9 cellular contexts compared by ENCODE assay signal in the genomic region with DNA sequence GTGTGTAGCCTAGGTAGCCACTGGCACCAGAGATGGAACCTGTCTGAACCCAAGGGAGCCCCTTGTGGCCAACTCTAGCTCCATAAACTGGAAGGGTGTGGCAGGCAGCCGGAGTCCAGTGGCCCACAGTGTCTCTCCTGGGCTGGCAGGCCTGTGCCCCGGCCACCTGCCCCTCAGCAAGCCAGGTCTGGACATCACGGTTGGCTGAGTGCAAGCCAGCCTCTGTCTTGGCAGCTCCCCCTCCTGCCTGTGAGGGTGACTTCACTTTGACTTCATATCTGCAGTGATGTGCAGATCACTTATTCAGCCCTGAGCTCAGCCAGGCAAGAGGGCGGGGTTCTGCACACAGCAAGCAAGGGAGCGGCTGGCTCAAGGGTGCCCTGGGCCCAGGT. TPM values are rescaled to one million over a fixed set of nuclear protein-coding genes. Genes with fewer than 3 reads are reported as not detected.
DNase-seq lines count a peak whose midpoint lies in the region; ATAC-seq and TF ChIP-seq lines count a peak whose summit lies in the region.
"Had no signal": no experiment of that assay in that cellular context is flagged by ENCODE, and none has a peak within 500 bp of the region (broad histone marks: within the 10 kb centered on the region; RNA-seq: fewer than 3 reads in every experiment).

No MANE protein-coding gene starts in this region.

- H4K20me1 ChIP-seq in OCI-LY7 (ENCODE audit: insufficient read depth, low read length): no peaks in the 10 kb centered on the region

- H3K27me3 ChIP-seq in BE2C (no peaks in the 10 kb centered on the region), foreskin keratinocyte (peaks cover 34% of the 10 kb centered on the region)

- H3K36me3 ChIP-seq in BE2C: peaks cover 31% of the 10 kb centered on the region
- H3K36me3 ChIP-seq in OCI-LY7 (ENCODE audit: insufficient read depth, low read length): no peaks in the 10 kb centered on the region

- DNase-seq in BE2C (peak; percentile 79), OCI-LY7 (ENCODE audit: low spot score) (no peak), foreskin keratinocyte (peak in 1 of 2 donors; percentile 20), occipital lobe (lab: John Stamatoyannopoulos, UW) (no peak), NCI-H1092 treated with DMSO at 0.1 percent for 48 hours (lab: John Stamatoyannopoulos, UW) (no peak)
- DNase-seq: activated CD8-positive, alpha-beta memory T cell treated with anti-CD3 and anti-CD28 coated beads, Interleukin-2, amount 10 ng/mL, durations not matched to agents 7 days and 5 days had no signal

- no peak overlapping the region for H3K27ac ChIP-seq in OCI-LY7 (ENCODE audit: low read depth, low read length, poor library complexity, severe bottlenecking)
- no peak overlapping the region for H3K27ac ChIP-seq in foreskin keratinocyte

- H3K4me1 ChIP-seq in BE2C: peaks cover 33% of the 10 kb centered on the region
- no peaks in the 10 kb centered on the region for H3K4me1 ChIP-seq in OCI-LY7 (ENCODE audit: insufficient read depth, low read length, poor library complexity, severe bottlenecking)
- no peaks in the 10 kb centered on the region for H3K4me1 ChIP-seq in foreskin keratinocyte

- POLR2A ChIA-PET in OCI-LY7 (lab: Charles Lee): no interaction called here

- H3K9me3 ChIP-seq in BE2C: no peaks in the 10 kb centered on the region
- no peaks in the 10 kb centered on the region for H3K9me3 ChIP-seq in OCI-LY7 (ENCODE audit: low read length)

- intact Hi-C loops in OCI-LY7 (cut with micrococcal nuclease; ENCODE audit: unreplicated experiment): no loop called here

- TF ChIP-seq CTCF in BE2C (IDR thresholded peaks at IDR 0.05; ENCODE audit: low read depth, low read length) (peak; percentile 64), GM12874 (IDR thresholded peaks at IDR 0.05; ENCODE audit: insufficient read depth, low read depth, low read length) (peak; percentile 21; the same call in 1 of the 2 replicates), OCI-LY7 (conservative IDR thresholded peaks at IDR 0.05; ENCODE audit: low read length) (peak; percentile 39; the same call in 1 of the 2 replicates), foreskin keratinocyte (conservative IDR thresholded peaks at IDR 0.05) (peak; percentile 49)

- H2AFZ ChIP-seq in OCI-LY7 (ENCODE audit: low read length): no peak overlapping the region

- no peaks in the 10 kb centered on the region for H3K79me2 ChIP-seq in OCI-LY7 (ENCODE audit: insufficient read depth, low read depth, low read length)

- CTCF ChIA-PET in OCI-LY7 (lab: Charles Lee; ENCODE audit: unreplicated experiment): interaction anchor here (0.5 to 0.6 kb wide), 2 partner anchors 63 to 287 kb away, joined by 3 read pairs; partner anchors contain the start of gene CSGALNACT2

- ATAC-seq in foreskin keratinocyte (peak; percentile 34), GM18502 (IDR thresholded peaks at IDR 0.05; ENCODE audit: poor library complexity, unreplicated experiment) (no peak), HG02610 (IDR thresholded peaks at IDR 0.05; ENCODE audit: unreplicated experiment) (no peak)

- no peak overlapping the region for H3K4me2 ChIP-seq in OCI-LY7 (ENCODE audit: low read length)

- BruUV-seq in OCI-LY7 (replicated peaks; lab: Mats Ljungman, UMichigan): no TSS peak

- H3K4me3 ChIP-seq in BE2C (ENCODE audit: low read depth, low read length): peak overlapping the region; percentile 91
- H3K4me3 ChIP-seq in OCI-LY7 (ENCODE audit: low read depth, low read length, poor library complexity, severe bottlenecking): no peak overlapping the region

- no peaks in the 10 kb centered on the region for H3K9me2 ChIP-seq in OCI-LY7 (ENCODE audit: insufficient read depth, low read length)

RNA-seq across cellular contexts. Expression of gene RET, which starts 1.3 kb away (rescaled TPM):
- 310 TPM for polyA plus RNA-seq in BE2C (2012; ENCODE audit: insufficient read depth, insufficient read length, low read depth)
- 0.05 TPM in 1 of 2 replicates, not detected in the other for total RNA-seq in OCI-LY7 (2014; rRNA removed; shearing (Covaris generic))
- total RNA-seq in OCI-LY7 (2022): 0.06 TPM in 1 of 2 replicates, not detected in the other
- total RNA-seq in foreskin keratinocyte: 1.2 and 1.3 TPM in 2 replicates
- polyA plus RNA-seq in foreskin keratinocyte: 0.82 and 0.87 TPM in 2 replicates
- 0.94 TPM for total RNA-seq in occipital lobe
